Comparison of ENCODE assay signal across 8 cellular contexts in the genomic region with DNA sequence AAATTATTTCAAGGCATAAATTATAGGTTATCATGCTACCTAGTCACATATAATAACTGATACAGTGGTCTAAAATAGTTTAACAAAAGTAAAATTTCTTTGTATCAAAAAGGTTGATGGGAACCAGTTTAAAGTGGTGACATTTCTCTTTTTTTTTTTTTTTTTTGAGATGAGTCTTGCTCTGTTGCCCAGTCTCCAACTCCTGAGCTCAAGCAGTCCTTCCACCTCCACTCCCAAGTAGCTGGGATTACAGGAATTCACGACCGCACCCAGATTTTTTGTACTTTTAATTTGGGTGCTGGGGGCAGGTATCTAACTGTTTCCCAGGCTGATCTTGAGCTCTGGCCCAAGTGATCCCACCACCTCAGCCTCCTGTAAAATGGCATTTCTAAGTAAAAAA. TPM values are rescaled to one million over a fixed set of nuclear protein-coding genes. Genes with fewer than 3 reads are reported as not detected.
A peak's percentile ranks its signal among the peaks of the same experiment; 100 is the strongest.
DNase-seq lines count a peak whose midpoint lies in the region; ATAC-seq and TF ChIP-seq lines count a peak whose summit lies in the region.

No MANE protein-coding gene starts in this region.

- H3K36me3 ChIP-seq in BLaER1 (no peaks in the 10 kb centered on the region), MG63 (no peaks in the 10 kb centered on the region)

- H3K4me1 ChIP-seq in BLaER1 = peaks cover 25% of the 10 kb centered on the region

- H3K4me3 Mint-ChIP-seq in nephron progenitor cell = peak overlapping the region; percentile 71

- H3K36me3 Mint-ChIP-seq in nephron progenitor cell (ENCODE audit: low read depth) = no peaks in the 10 kb centered on the region

- peaks cover 40% of the 10 kb centered on the region for H3K27me3 Mint-ChIP-seq in nephron progenitor cell (ENCODE audit: low read depth, poor library complexity)

- H3K9me3 Mint-ChIP-seq in nephron progenitor cell = peaks cover 16% of the 10 kb centered on the region

- H3K4me1 Mint-ChIP-seq in nephron progenitor cell = peaks cover 6% of the 10 kb centered on the region

- no peaks in the 10 kb centered on the region for H3K27me3 ChIP-seq in BLaER1
- no peaks in the 10 kb centered on the region for H3K27me3 ChIP-seq in MG63

- H3K9ac ChIP-seq in BLaER1 = peak overlapping the region; percentile 95

- no peak for ATAC-seq in GM21576 (IDR thresholded peaks at IDR 0.05; ENCODE audit: unreplicated experiment)
- no peak for ATAC-seq in GM18907 (IDR thresholded peaks at IDR 0.05; ENCODE audit: unreplicated experiment)

- TF ChIP-seq CTCF in coronary artery (IDR thresholded peaks at IDR 0.05) (no peak), nephron progenitor cell (IDR thresholded peaks at IDR 0.05) (no peak)

- H3K27ac Mint-ChIP-seq in nephron progenitor cell = no peak overlapping the region

- H3K4me2 ChIP-seq in BLaER1 = peak overlapping the region; percentile 86

- DNase-seq in MG63 = no peak
- no peak for DNase-seq in coronary artery (ENCODE audit: low spot score)
- no peak for DNase-seq in nephron progenitor cell
- DNase-seq in activated gamma-delta T cell treated with Interleukin-2 at 50 U/mL for 16 hours = no peak
- no peak for DNase-seq in HT-29 (ENCODE audit: low spot score)

- H3K27ac ChIP-seq in BLaER1 (peak overlapping the region; percentile 99), coronary artery (peak overlapping the region; percentile 87 to 92)

- no peaks in the 10 kb centered on the region for H4K20me1 ChIP-seq in BLaER1

- no peaks in the 10 kb centered on the region for H3K9me3 ChIP-seq in BLaER1
- H3K9me3 ChIP-seq in MG63 = no peaks in the 10 kb centered on the region

- H3K4me3 ChIP-seq in BLaER1 (peak overlapping the region; percentile 82), MG63 (peak overlapping the region; percentile 61), coronary artery (peak overlapping the region; percentile 85)

RNA-seq across cellular contexts. Expression of a gene that starts 1.0 kb away (rescaled TPM):
- 8.6 and 11.8 TPM in 2 replicates for total RNA-seq in MG63 (2014; rRNA removed; shearing (Covaris generic); ENCODE audit: low replicate concordance)
- 13.8 and 14.4 TPM in 2 replicates for total RNA-seq in HT-29 (2014; rRNA removed; shearing (Covaris generic))

RNA-seq across cellular contexts. Expression of a gene that starts 28.8 kb away (rescaled TPM):
- total RNA-seq in MG63 (2014; rRNA removed; shearing (Covaris generic); ENCODE audit: low replicate concordance) = 1.9 and 3.8 TPM in 2 replicates
- 1.2 and 1.8 TPM in 2 replicates for total RNA-seq in HT-29 (2014; rRNA removed; shearing (Covaris generic))
